In genomic region chr12:43786899-43787693, GRCh38 we compare ENCODE assay signal across 3 cellular contexts.
TF ChIP-seq lines count a peak whose summit lies in the region.

No MANE protein-coding gene starts in this region.

TF ChIP-seq in SK-N-SH treated with all-trans-retinoic acid at 6 μM for 48 hours, 23 proteins besides CTCF, POLR2A, EP300 and RAD21:
- TF ChIP-seq ESRRG (CRISPR knock-in tag; IDR thresholded peaks at IDR 0.05) (no peak), ARNTL (CRISPR knock-in tag; IDR thresholded peaks at IDR 0.05; ENCODE audit: borderline replicate concordance, low read depth) (no peak), PATZ1 (CRISPR knock-in tag; IDR thresholded peaks at IDR 0.05; ENCODE audit: borderline replicate concordance) (no peak), PPARA (CRISPR knock-in tag; IDR thresholded peaks at IDR 0.05; ENCODE audit: borderline replicate concordance) (no peak), ISL1 (CRISPR knock-in tag; IDR thresholded peaks at IDR 0.05) (peak; percentile 67), TOX (CRISPR knock-in tag; IDR thresholded peaks at IDR 0.05; ENCODE audit: borderline replicate concordance) (no peak), CREB5 (CRISPR knock-in tag; IDR thresholded peaks at IDR 0.05; ENCODE audit: low read depth) (0 out of 2 replicates have a peak, but pooled peaks have one; percentile 40), CSDC2 (CRISPR knock-in tag; IDR thresholded peaks at IDR 0.05) (no peak), ZNF70 (CRISPR knock-in tag; IDR thresholded peaks at IDR 0.05) (no peak)

TF ChIP-seq in SK-N-SH, 30 proteins besides CTCF, POLR2A, EP300 and RAD21:
- TF ChIP-seq MAX (IDR thresholded peaks at IDR 0.05; ENCODE audit: low read depth) = no peak
- no peak for TF ChIP-seq MEF2A (IDR thresholded peaks at IDR 0.05; ENCODE audit: borderline replicate concordance, low read depth)
- TF ChIP-seq NFIC (IDR thresholded peaks at IDR 0.05; ENCODE audit: borderline replicate concordance) = no peak
- no peak for TF ChIP-seq GABPA (IDR thresholded peaks at IDR 0.05; ENCODE audit: low read depth)
- TF ChIP-seq SMC3 (IDR thresholded peaks at IDR 0.05; ENCODE audit: low read depth, low read length) = no peak
- no peak for TF ChIP-seq REST (IDR thresholded peaks at IDR 0.05; ENCODE audit: low read depth, low read length)
- TF ChIP-seq ZBTB33 (IDR thresholded peaks at IDR 0.05; ENCODE audit: borderline replicate concordance, low read depth) = no peak
- no peak for TF ChIP-seq TAF1 (IDR thresholded peaks at IDR 0.05; ENCODE audit: borderline replicate concordance, low read depth, low read length)
- no peak for TF ChIP-seq FOSL2 (IDR thresholded peaks at IDR 0.05; ENCODE audit: borderline replicate concordance, low read depth)
- TF ChIP-seq FOXJ3 (CRISPR knock-in tag; IDR thresholded peaks at IDR 0.05) = no peak
- TF ChIP-seq GATA2 (CRISPR knock-in tag; IDR thresholded peaks at IDR 0.05) = no peak
- no peak for TF ChIP-seq RCOR1 (IDR thresholded peaks at IDR 0.05; ENCODE audit: low read length)
- no peak for TF ChIP-seq CHD2 (IDR thresholded peaks at IDR 0.05; ENCODE audit: low read length, partially characterized antibody)
- TF ChIP-seq TEAD4 (IDR thresholded peaks at IDR 0.05; ENCODE audit: borderline replicate concordance, insufficient read depth) = no peak
TF ChIP-seq in SK-N-SH: peak in this region for 0.

TF ChIP-seq in K562, 482 proteins besides CTCF, POLR2A, EP300 and RAD21:
- no peak for TF ChIP-seq ZNF41 (CRISPR knock-in tag; conservative IDR thresholded peaks at IDR 0.05)
- no peak for TF ChIP-seq NCOA6 (IDR thresholded peaks at IDR 0.05)
- TF ChIP-seq TAF15 (IDR thresholded peaks at IDR 0.05; ENCODE audit: low read depth, low read length) = no peak
- no peak for TF ChIP-seq NKRF (IDR thresholded peaks at IDR 0.05; ENCODE audit: borderline replicate concordance)
- no peak for TF ChIP-seq ETV6 (IDR thresholded peaks at IDR 0.05; ENCODE audit: borderline replicate concordance in 1 of 2, low read depth in 2 of 2, low read length in 1 of 2)
- no peak for TF ChIP-seq ETV6 (CRISPR knock-in tag; IDR thresholded peaks at IDR 0.05; ENCODE audit: borderline replicate concordance)
- TF ChIP-seq PHB2 (IDR thresholded peaks at IDR 0.05; ENCODE audit: low read depth) = no peak
- no peak for TF ChIP-seq PHF20 (IDR thresholded peaks at IDR 0.05; ENCODE audit: partially characterized antibody)
- no peak for TF ChIP-seq HDAC2 (IDR thresholded peaks at IDR 0.05)
- no peak for TF ChIP-seq HDAC1 (IDR thresholded peaks at IDR 0.05)
- TF ChIP-seq ZNF324 (CRISPR knock-in tag; IDR thresholded peaks at IDR 0.05) = no peak
- TF ChIP-seq CSDE1 (IDR thresholded peaks at IDR 0.05) = no peak
TF ChIP-seq in K562: peak in this region for 0.
